ENCODE assay signal across 10 cellular contexts in the genomic region with DNA sequence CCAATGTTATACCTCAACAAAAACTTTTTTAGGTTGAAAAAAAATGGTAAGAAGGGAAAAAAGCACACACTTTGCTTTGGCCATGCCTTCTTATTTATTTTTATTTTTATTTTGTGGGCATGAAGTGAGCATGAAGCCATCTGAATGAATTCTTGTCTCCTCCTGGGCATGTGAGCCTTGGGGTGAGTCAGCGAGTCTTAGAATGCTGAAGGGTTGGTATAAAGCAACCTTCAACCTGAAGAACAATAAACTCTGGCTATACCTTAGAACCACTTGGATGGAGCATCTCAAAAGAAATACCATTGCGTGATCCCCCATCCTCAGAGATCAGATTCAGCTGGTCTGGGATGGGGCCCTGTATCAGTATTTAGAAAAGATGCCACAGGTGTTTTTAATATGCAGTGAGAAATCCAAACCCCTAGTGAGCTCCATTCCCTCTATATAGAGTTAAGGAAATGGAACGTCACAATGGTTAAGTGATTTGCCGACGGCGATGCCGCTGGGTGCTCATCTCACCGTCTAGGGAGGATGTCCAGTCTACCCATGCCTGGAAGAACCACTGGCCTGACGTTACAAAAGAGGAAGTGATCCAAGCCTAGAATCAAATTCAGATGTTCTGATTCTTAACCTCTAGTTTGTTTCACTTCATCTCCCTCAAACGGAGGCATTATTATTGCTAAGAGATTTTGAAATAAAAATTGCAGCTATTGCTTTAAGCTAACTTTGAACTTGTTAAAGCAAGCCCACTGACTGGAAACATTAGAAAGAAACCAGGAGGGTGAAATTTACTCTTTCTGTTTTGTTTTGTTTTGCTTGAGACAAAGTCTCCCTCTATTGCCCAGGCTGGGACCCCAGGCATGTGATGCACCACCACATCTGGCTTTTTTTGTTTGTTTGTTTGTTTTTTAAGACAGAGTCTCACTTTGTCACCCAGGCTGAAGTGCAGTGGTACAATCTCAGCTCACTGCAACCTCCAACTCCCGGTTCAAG.
DNase-seq lines count a peak whose midpoint lies in the region; ATAC-seq, FAIRE-seq and TF ChIP-seq lines count a peak whose summit lies in the region.
"Had no signal": no experiment of that assay in that cellular context is flagged by ENCODE, and none has a peak within 500 bp of the region (broad histone marks: within the 10 kb centered on the region; RNA-seq: fewer than 3 reads in every experiment).

No MANE protein-coding gene starts in this region.

- H3K36me3 ChIP-seq in upper lobe of left lung, result no peaks in the 10 kb centered on the region

- peak; percentile 73 for ATAC-seq in HG02798 (IDR thresholded peaks at IDR 0.05; ENCODE audit: poor library complexity, unreplicated experiment)
- ATAC-seq in upper lobe of left lung (ENCODE audit: low FRiP score in 2 of 2), result peak; percentile 17 to 69
- ATAC-seq: activated CD8-positive, alpha-beta memory T cell treated with anti-CD3 and anti-CD28 coated beads, Interleukin-2, amount 10 ng/mL, durations not matched to agents 7 days and 5 days; GM23338 had no signal

- TF ChIP-seq EP300 in upper lobe of left lung (IDR thresholded peaks at IDR 0.05), result no peak

- peaks cover 0 to 9% (median 4%) of the 10 kb centered on the region in 4 donors for H3K4me1 ChIP-seq in upper lobe of left lung

- DNase-seq in NOMO-1 (lab: John Stamatoyannopoulos, UW; ENCODE audit: unreplicated experiment in 2 of 2), result peak; percentile 53 to 85
- DNase-seq in upper lobe of left lung, result no peak
- DNase-seq in urothelium cell line (ENCODE audit: low spot score), result no peak
- DNase-seq in SHP77 treated with DMSO at 0.1 percent for 48 hours (lab: John Stamatoyannopoulos, UW), result no peak
- DNase-seq in iPS-NIHi11 (ENCODE audit: low spot score), result no peak
- DNase-seq: activated CD8-positive, alpha-beta memory T cell treated with anti-CD3 and anti-CD28 coated beads, Interleukin-2, amount 10 ng/mL, durations not matched to agents 7 days and 5 days had no signal

- FAIRE-seq in urothelium cell line (lab: Jason Lieb, UNC), result no peak

- H3K4me3 ChIP-seq in upper lobe of left lung, result no peak overlapping the region
- H3K4me3 ChIP-seq: GM23338, lung had no signal

- peak; percentile 29 for TF ChIP-seq POLR2A in GM18951 (IDR thresholded peaks at IDR 0.05; ENCODE audit: extremely low read depth, insufficient read depth, insufficient read length)
- TF ChIP-seq POLR2A in upper lobe of left lung (IDR thresholded peaks at IDR 0.05), result no peak

- peaks cover 0 to 1% (median 0%) of the 10 kb centered on the region in 4 donors for H3K9me3 ChIP-seq in upper lobe of left lung

- H3K27ac ChIP-seq in upper lobe of left lung, result no peak overlapping the region

- H3K27me3 ChIP-seq in upper lobe of left lung, result no peaks in the 10 kb centered on the region

- TF ChIP-seq CTCF in upper lobe of left lung (IDR thresholded peaks at IDR 0.05), result no peak

- WGBS in upper lobe of left lung, 2 donors, result 81 to 82% methylated on average over 11 of the region's 11 CpGs

- in situ Hi-C loops in GM18951 (cut with MboI; ENCODE audit: low sequenced_read_pairs, unreplicated experiment), result no loop called here

Comparison
In these comparisons a context has a peak if more than half of its experiments do, and no peak if none do; other contexts are left out.
1. DNase-seq: peak in NOMO-1 (2 of 2); none in upper lobe of left lung (0 of 2), urothelium cell line (single experiment), SHP77 treated with DMSO at 0.1 percent for 48 hours (single experiment) and iPS-NIHi11 (single experiment).